ENCODE assay signal across 8 cellular contexts in genomic region chr13:96984061-96984508, GRCh38. TPM values are rescaled to one million over a fixed set of nuclear protein-coding genes. Genes with fewer than 3 reads are reported as not detected.
DNase-seq lines count a peak whose midpoint lies in the region; ATAC-seq, FAIRE-seq and TF ChIP-seq lines count a peak whose summit lies in the region.

No MANE protein-coding gene starts in this region.

- H3K27me3 ChIP-seq in skeletal muscle tissue (ENCODE audit: control insufficient read depth in 3 of 3, insufficient read depth in 3 of 3, low read length in 3 of 3), result no peaks in the 10 kb centered on the region

- DNase-seq in D721Med (ENCODE audit: insufficient read length, low spot score) (no peak), RWPE1 (ENCODE audit: low spot score) (peak; percentile 24), globus pallidus (ENCODE audit: low spot score) (peak; percentile 38), NCI-H446 treated with DMSO at 0.1 percent for 48 hours (lab: John Stamatoyannopoulos, UW) (no peak)

- H3K27ac ChIP-seq in RWPE1 (no peak overlapping the region), skeletal muscle tissue (ENCODE audit: low read depth, low read length) (no peak overlapping the region)

- H3K4me3 ChIP-seq in skeletal muscle tissue (ENCODE audit: low read length in 3 of 3), result peak overlapping the region in 2 of 3 donors; percentile 8 to 20

- no peaks in the 10 kb centered on the region for H3K36me3 ChIP-seq in skeletal muscle tissue (ENCODE audit: control insufficient read depth in 3 of 3, insufficient read depth in 3 of 3, low read length in 3 of 3)

- peak; percentile 41 for TF ChIP-seq CTCF in D721Med (IDR thresholded peaks at IDR 0.05; ENCODE audit: insufficient read depth, missing control alignments)
- no peak for TF ChIP-seq CTCF in RWPE1 (conservative IDR thresholded peaks at IDR 0.05; ENCODE audit: low read depth)

- peak; percentile 100 for ATAC-seq in GM19324 (IDR thresholded peaks at IDR 0.05; ENCODE audit: low FRiP score, unreplicated experiment)
- peak; percentile 100 for ATAC-seq in HG03196 (IDR thresholded peaks at IDR 0.05; ENCODE audit: unreplicated experiment)
- ATAC-seq in GM18870 (IDR thresholded peaks at IDR 0.05; ENCODE audit: unreplicated experiment), result no peak

- no peak overlapping the region for H3K9ac ChIP-seq in skeletal muscle tissue (ENCODE audit: low read depth in 1 of 3, low read length in 3 of 3)

- POLR2A ChIA-PET in RWPE1 (lab: Yijun Ruan, JAX; ENCODE audit: low non-redundant PET), result no interaction called here

- H3K9me3 ChIP-seq in skeletal muscle tissue (ENCODE audit: control insufficient read depth in 3 of 3, low read length in 3 of 3), result peaks cover 0 to 3% (median 0%) of the 10 kb centered on the region in 3 donors

- FAIRE-seq in D721Med (lab: Jason Lieb, UNC), result no peak

- H3K4me1 ChIP-seq in skeletal muscle tissue (ENCODE audit: control insufficient read depth in 3 of 3, insufficient read depth in 3 of 3, low read length in 3 of 3), result peaks cover 0 to 6% (median 4%) of the 10 kb centered on the region in 3 donors

- CTCF ChIA-PET in RWPE1 (lab: Yijun Ruan, JAX), result interaction anchor here (0.6 to 1.2 kb wide), 2 partner anchors 16 to 83 kb away, joined by 3 read pairs; no protein-coding TSS in a partner anchor

RNA-seq across cellular contexts. Expression of gene OXGR1, which starts 10.2 kb away (rescaled TPM):
- total RNA-seq in skeletal muscle tissue, result under 0.01 TPM

Comparison
In these comparisons a context has a peak if more than half of its experiments do, and no peak if none do; other contexts are left out.
1. DNase-seq: peak in RWPE1 (single experiment) and globus pallidus (single experiment); none in D721Med (single experiment) and NCI-H446 treated with DMSO at 0.1 percent for 48 hours (single experiment).